Comparison of ENCODE assay signal across 8 cellular contexts in the genomic region with DNA sequence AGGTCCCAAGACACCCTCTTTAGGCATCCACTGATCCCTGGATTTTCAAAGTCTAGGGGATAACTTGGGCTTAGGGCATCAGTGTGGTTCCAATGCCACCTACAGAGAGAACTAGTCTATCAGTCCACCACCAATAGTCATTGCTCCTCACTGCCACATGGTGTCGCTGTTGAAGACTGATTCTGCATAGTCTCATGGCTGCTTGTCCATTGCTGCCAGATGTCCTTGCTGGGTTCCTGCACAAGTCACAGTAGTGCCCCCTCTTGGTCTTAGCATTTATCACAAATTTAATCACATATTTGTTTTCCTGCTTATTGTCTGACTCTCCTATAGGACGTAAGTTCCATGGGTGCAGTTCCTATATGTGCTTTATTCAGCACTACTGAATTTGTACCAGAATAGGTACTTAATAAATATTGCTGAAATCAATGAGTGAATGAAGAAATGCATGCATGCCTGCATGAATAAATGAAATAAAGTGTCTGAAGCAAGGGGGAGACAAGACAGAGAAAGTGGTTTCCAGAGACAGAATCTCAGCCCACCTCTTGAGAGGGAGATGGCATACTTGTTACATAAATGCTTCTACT. TPM values are rescaled to one million over a fixed set of nuclear protein-coding genes. Genes with fewer than 3 reads are reported as not detected.
A peak's percentile ranks its signal among the peaks of the same experiment; 100 is the strongest.
DNase-seq lines count a peak whose midpoint lies in the region; FAIRE-seq and TF ChIP-seq lines count a peak whose summit lies in the region.

No MANE protein-coding gene starts in this region.

- no peak overlapping the region for H2AFZ ChIP-seq in KMS-11 (ENCODE audit: low read depth)

- H3K79me2 ChIP-seq in KMS-11 (ENCODE audit: insufficient read depth, low read depth) = no peaks in the 10 kb centered on the region

- intact Hi-C loops in posterior vena cava (cut with DNase I) = no loop called here

- peaks cover 18% of the 10 kb centered on the region for H3K4me1 ChIP-seq in KMS-11 (ENCODE audit: low read depth, poor library complexity, severe bottlenecking)

- H3K27me3 ChIP-seq in KMS-11 (ENCODE audit: insufficient read depth, low read depth) (no peaks in the 10 kb centered on the region), bronchial epithelial cell (ENCODE audit: control insufficient read depth, insufficient read depth, low read length) (no peaks in the 10 kb centered on the region)

- no peaks in the 10 kb centered on the region for H4K20me1 ChIP-seq in KMS-11 (ENCODE audit: insufficient read depth)

- H3K4me3 ChIP-seq in KMS-11 (IDR thresholded peaks at IDR 0.05; ENCODE audit: insufficient read depth, low read depth, low read length) = no peak overlapping the region
- no peak overlapping the region for H3K4me3 ChIP-seq in bronchial epithelial cell (ENCODE audit: low read depth, low read length)

- TF ChIP-seq CTCF in KMS-11 (conservative IDR thresholded peaks at IDR 0.05; ENCODE audit: low read depth, low read length) (peak; percentile 99), bronchial epithelial cell (IDR thresholded peaks at IDR 0.05; ENCODE audit: insufficient read depth, low read length, severe bottlenecking) (peak; percentile 55)

- FAIRE-seq in bronchial epithelial cell (lab: Jason Lieb, UNC) = no peak

- H3K9ac ChIP-seq in KMS-11 = no peak overlapping the region

- H3K36me3 ChIP-seq in KMS-11 (ENCODE audit: insufficient read depth) = no peaks in the 10 kb centered on the region
- no peaks in the 10 kb centered on the region for H3K36me3 ChIP-seq in bronchial epithelial cell (ENCODE audit: control insufficient read depth, insufficient read depth, low read length)

- DNase-seq in Daoy (ENCODE audit: low read depth) = peak; percentile 53
- peak; percentile 47 to 81 for DNase-seq in SW 1271 (lab: John Stamatoyannopoulos, UW)
- DNase-seq in bronchial epithelial cell (ENCODE audit: low read depth) = peak; percentile 51
- DNase-seq in mucosa of gallbladder (ENCODE audit: low spot score) = peak; percentile 12
- no peak for DNase-seq in DMS153 treated with DMSO at 0.1 percent for 48 hours (lab: John Stamatoyannopoulos, UW; ENCODE audit: unreplicated experiment)
- no peak for DNase-seq in amygdala (lab: John Stamatoyannopoulos, UW)
- no peak for DNase-seq in posterior vena cava (ENCODE audit: low spot score)

- H3K27ac ChIP-seq in KMS-11 = no peak overlapping the region

- H3K4me2 ChIP-seq in KMS-11 = no peak overlapping the region; the same call in 1 of the 2 replicates

RNA-seq across cellular contexts. Expression of a gene that starts 45.9 kb away (rescaled TPM):
- total RNA-seq in Daoy (2014; rRNA removed; shearing (Covaris generic)) = 52.8 and 74.2 TPM in 2 replicates
- total RNA-seq in bronchial epithelial cell (75.0 and 96.4 TPM in 2 replicates), mucosa of gallbladder (116 TPM), posterior vena cava (10 to 100 TPM; 75.8 to 90.5 TPM)

Comparison
In these comparisons a context has a peak if more than half of its experiments do, and no peak if none do; other contexts are left out.
1. DNase-seq: peak in Daoy (single experiment), SW 1271 (2 of 2), bronchial epithelial cell (single experiment) and mucosa of gallbladder (single experiment); none in DMS153 treated with DMSO at 0.1 percent for 48 hours (single experiment), amygdala (0 of 56) and posterior vena cava (single experiment).